Comparison of ENCODE assay signal across 3 cellular contexts in genomic region chr2:240571314-240571973, GRCh38.
TF ChIP-seq lines count a peak whose summit lies in the region.

No MANE protein-coding gene starts in this region.

TF ChIP-seq in SK-N-SH, 30 proteins besides CTCF, POLR2A, EP300 and RAD21 (continued from another document):
- TF ChIP-seq FOXM1 (IDR thresholded peaks at IDR 0.05; ENCODE audit: low read depth) (no peak), JUND (IDR thresholded peaks at IDR 0.05) (no peak), RCOR1 (IDR thresholded peaks at IDR 0.05; ENCODE audit: low read length) (no peak), TEAD4 (IDR thresholded peaks at IDR 0.05; ENCODE audit: borderline replicate concordance, insufficient read depth) (no peak), SMC3 (IDR thresholded peaks at IDR 0.05; ENCODE audit: low read depth, low read length) (no peak), MEF2A (IDR thresholded peaks at IDR 0.05; ENCODE audit: borderline replicate concordance, low read depth) (no peak), TCF12 (IDR thresholded peaks at IDR 0.05) (no peak), SIN3A (IDR thresholded peaks at IDR 0.05; ENCODE audit: borderline replicate concordance, low read depth, low read length) (no peak), TAF1 (IDR thresholded peaks at IDR 0.05; ENCODE audit: borderline replicate concordance, low read depth, low read length) (no peak), CHD2 (IDR thresholded peaks at IDR 0.05; ENCODE audit: low read length, partially characterized antibody) (no peak), GATA2 (CRISPR knock-in tag; IDR thresholded peaks at IDR 0.05) (no peak)
- TF ChIP-seq, protein P1, sequence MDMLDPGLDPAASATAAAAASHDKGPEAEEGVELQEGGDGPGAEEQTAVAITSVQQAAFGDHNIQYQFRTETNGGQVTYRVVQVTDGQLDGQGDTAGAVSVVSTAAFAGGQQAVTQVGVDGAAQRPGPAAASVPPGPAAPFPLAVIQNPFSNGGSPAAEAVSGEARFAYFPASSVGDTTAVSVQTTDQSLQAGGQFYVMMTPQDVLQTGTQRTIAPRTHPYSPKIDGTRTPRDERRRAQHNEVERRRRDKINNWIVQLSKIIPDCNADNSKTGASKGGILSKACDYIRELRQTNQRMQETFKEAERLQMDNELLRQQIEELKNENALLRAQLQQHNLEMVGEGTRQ (IDR thresholded peaks at IDR 0.05; ENCODE audit: borderline replicate concordance, low read depth, low read length) = no peak
- TF ChIP-seq, protein P2, sequence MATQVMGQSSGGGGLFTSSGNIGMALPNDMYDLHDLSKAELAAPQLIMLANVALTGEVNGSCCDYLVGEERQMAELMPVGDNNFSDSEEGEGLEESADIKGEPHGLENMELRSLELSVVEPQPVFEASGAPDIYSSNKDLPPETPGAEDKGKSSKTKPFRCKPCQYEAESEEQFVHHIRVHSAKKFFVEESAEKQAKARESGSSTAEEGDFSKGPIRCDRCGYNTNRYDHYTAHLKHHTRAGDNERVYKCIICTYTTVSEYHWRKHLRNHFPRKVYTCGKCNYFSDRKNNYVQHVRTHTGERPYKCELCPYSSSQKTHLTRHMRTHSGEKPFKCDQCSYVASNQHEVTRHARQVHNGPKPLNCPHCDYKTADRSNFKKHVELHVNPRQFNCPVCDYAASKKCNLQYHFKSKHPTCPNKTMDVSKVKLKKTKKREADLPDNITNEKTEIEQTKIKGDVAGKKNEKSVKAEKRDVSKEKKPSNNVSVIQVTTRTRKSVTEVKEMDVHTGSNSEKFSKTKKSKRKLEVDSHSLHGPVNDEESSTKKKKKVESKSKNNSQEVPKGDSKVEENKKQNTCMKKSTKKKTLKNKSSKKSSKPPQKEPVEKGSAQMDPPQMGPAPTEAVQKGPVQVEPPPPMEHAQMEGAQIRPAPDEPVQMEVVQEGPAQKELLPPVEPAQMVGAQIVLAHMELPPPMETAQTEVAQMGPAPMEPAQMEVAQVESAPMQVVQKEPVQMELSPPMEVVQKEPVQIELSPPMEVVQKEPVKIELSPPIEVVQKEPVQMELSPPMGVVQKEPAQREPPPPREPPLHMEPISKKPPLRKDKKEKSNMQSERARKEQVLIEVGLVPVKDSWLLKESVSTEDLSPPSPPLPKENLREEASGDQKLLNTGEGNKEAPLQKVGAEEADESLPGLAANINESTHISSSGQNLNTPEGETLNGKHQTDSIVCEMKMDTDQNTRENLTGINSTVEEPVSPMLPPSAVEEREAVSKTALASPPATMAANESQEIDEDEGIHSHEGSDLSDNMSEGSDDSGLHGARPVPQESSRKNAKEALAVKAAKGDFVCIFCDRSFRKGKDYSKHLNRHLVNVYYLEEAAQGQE (IDR thresholded peaks at IDR 0.05; ENCODE audit: low read depth, low read length) = no peak

TF ChIP-seq in SK-N-SH treated with all-trans-retinoic acid at 6 μM for 48 hours, 23 proteins besides CTCF, POLR2A, EP300 and RAD21:
- TF ChIP-seq TSHZ2 (CRISPR knock-in tag; IDR thresholded peaks at IDR 0.05) (no peak), ZFP3 (CRISPR knock-in tag; IDR thresholded peaks at IDR 0.05) (no peak), PPARA (CRISPR knock-in tag; IDR thresholded peaks at IDR 0.05; ENCODE audit: borderline replicate concordance) (no peak), ARNTL (CRISPR knock-in tag; IDR thresholded peaks at IDR 0.05; ENCODE audit: borderline replicate concordance, low read depth) (no peak), ZFP30 (CRISPR knock-in tag; IDR thresholded peaks at IDR 0.05) (no peak), ZNF70 (CRISPR knock-in tag; IDR thresholded peaks at IDR 0.05) (no peak), PATZ1 (CRISPR knock-in tag; IDR thresholded peaks at IDR 0.05; ENCODE audit: borderline replicate concordance) (no peak), ZC3H10 (CRISPR knock-in tag; IDR thresholded peaks at IDR 0.05) (no peak), SNAI2 (CRISPR knock-in tag; IDR thresholded peaks at IDR 0.05) (no peak), CSRNP3 (CRISPR knock-in tag; IDR thresholded peaks at IDR 0.05) (no peak)
- TF ChIP-seq, protein P3, sequence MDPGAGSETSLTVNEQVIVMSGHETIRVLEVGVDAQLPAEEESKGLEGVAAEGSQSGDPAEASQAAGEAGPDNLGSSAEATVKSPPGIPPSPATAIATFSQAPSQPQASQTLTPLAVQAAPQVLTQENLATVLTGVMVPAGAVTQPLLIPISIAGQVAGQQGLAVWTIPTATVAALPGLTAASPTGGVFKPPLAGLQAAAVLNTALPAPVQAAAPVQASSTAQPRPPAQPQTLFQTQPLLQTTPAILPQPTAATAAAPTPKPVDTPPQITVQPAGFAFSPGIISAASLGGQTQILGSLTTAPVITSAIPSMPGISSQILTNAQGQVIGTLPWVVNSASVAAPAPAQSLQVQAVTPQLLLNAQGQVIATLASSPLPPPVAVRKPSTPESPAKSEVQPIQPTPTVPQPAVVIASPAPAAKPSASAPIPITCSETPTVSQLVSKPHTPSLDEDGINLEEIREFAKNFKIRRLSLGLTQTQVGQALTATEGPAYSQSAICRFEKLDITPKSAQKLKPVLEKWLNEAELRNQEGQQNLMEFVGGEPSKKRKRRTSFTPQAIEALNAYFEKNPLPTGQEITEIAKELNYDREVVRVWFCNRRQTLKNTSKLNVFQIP (CRISPR knock-in tag; IDR thresholded peaks at IDR 0.05; ENCODE audit: borderline replicate concordance, low read depth) = no peak
TF ChIP-seq in SK-N-SH treated with all-trans-retinoic acid at 6 μM for 48 hours: peak in this region for 0.

TF ChIP-seq in WTC11, 78 proteins besides CTCF, POLR2A, EP300 and RAD21 (continued from another document):
- TF ChIP-seq, protein P4, sequence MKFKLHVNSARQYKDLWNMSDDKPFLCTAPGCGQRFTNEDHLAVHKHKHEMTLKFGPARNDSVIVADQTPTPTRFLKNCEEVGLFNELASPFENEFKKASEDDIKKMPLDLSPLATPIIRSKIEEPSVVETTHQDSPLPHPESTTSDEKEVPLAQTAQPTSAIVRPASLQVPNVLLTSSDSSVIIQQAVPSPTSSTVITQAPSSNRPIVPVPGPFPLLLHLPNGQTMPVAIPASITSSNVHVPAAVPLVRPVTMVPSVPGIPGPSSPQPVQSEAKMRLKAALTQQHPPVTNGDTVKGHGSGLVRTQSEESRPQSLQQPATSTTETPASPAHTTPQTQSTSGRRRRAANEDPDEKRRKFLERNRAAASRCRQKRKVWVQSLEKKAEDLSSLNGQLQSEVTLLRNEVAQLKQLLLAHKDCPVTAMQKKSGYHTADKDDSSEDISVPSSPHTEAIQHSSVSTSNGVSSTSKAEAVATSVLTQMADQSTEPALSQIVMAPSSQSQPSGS (CRISPR knock-in tag; IDR thresholded peaks at IDR 0.05; ENCODE audit: borderline replicate concordance, low read depth) = no peak
- TF ChIP-seq JAZF1 (CRISPR knock-in tag; IDR thresholded peaks at IDR 0.05) (no peak), NR1H2 (CRISPR knock-in tag; IDR thresholded peaks at IDR 0.05) (no peak), ATF6 (CRISPR knock-in tag; IDR thresholded peaks at IDR 0.05) (no peak), FOXP1 (CRISPR knock-in tag; IDR thresholded peaks at IDR 0.05; ENCODE audit: borderline replicate concordance) (no peak), USF1 (CRISPR knock-in tag; IDR thresholded peaks at IDR 0.05) (no peak), PREB (CRISPR knock-in tag; IDR thresholded peaks at IDR 0.05; ENCODE audit: borderline replicate concordance) (no peak), ZNF232 (CRISPR knock-in tag; IDR thresholded peaks at IDR 0.05) (no peak), ZNF121 (CRISPR knock-in tag; IDR thresholded peaks at IDR 0.05) (no peak)
- TF ChIP-seq, protein P5, sequence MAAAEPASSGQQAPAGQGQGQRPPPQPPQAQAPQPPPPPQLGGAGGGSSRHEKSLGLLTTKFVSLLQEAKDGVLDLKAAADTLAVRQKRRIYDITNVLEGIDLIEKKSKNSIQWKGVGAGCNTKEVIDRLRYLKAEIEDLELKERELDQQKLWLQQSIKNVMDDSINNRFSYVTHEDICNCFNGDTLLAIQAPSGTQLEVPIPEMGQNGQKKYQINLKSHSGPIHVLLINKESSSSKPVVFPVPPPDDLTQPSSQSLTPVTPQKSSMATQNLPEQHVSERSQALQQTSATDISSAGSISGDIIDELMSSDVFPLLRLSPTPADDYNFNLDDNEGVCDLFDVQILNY (CRISPR knock-in tag; IDR thresholded peaks at IDR 0.05) = no peak
